In genomic region chr22:21760640-21761039, GRCh38 we compare ENCODE assay signal across 13 cellular contexts. TPM values are rescaled to one million over a fixed set of nuclear protein-coding genes. Genes with fewer than 3 reads are reported as not detected.
DNase-seq lines count a peak whose midpoint lies in the region; TF ChIP-seq lines count a peak whose summit lies in the region.
"Had no signal": no experiment of that assay in that cellular context is flagged by ENCODE, and none has a peak within 500 bp of the region (broad histone marks: within the 10 kb centered on the region; RNA-seq: fewer than 3 reads in every experiment).

No MANE protein-coding gene starts in this region.

- no TSS peak for BruUV-seq in MCF 10A (replicated peaks; lab: Mats Ljungman, UMichigan)

- no peaks in the 10 kb centered on the region for H3K9me3 ChIP-seq in breast epithelium

- intact Hi-C loops in MCF 10A (cut with micrococcal nuclease) (no loop called here), breast epithelium (cut with DNase I; ENCODE audit: low total_unique reads) (no loop called here)

- H3K9me3 Mint-ChIP-seq in MCF 10A (ENCODE audit: unreplicated experiment) (no peaks in the 10 kb centered on the region), type B pancreatic cell (no peaks in the 10 kb centered on the region)
- H3K9me3 Mint-ChIP-seq: neural crest cell had no signal

- H3K4me3 Mint-ChIP-seq in MCF 10A (ENCODE audit: unreplicated experiment) (no peak overlapping the region), type B pancreatic cell (no peak overlapping the region)
- H3K4me3 Mint-ChIP-seq: neural crest cell had no signal

- H3K4me1 Mint-ChIP-seq in MCF 10A (ENCODE audit: insufficient read depth, unreplicated experiment) (no peaks in the 10 kb centered on the region), type B pancreatic cell (ENCODE audit: unreplicated experiment) (peaks cover 5% of the 10 kb centered on the region)

- H3K27ac ChIP-seq in breast epithelium = no peak overlapping the region

- H3K27me3 ChIP-seq in breast epithelium = no peaks in the 10 kb centered on the region

- H3K27ac Mint-ChIP-seq in MCF 10A (ENCODE audit: low read depth, unreplicated experiment) (no peak overlapping the region), type B pancreatic cell (no peak overlapping the region)

- H3K27me3 Mint-ChIP-seq in MCF 10A (ENCODE audit: insufficient read depth, unreplicated experiment) (no peaks in the 10 kb centered on the region), type B pancreatic cell (no peaks in the 10 kb centered on the region)

- H3K4me1 ChIP-seq in breast epithelium = no peaks in the 10 kb centered on the region

- DNase-seq in MCF 10A (ENCODE audit: unreplicated experiment) = peak; percentile 44
- DNase-seq in breast epithelium (ENCODE audit: low spot score in 2 of 2) = no peak
- peak; percentile 46 for DNase-seq in NCI-H2171 treated with DMSO at 0.1 percent for 48 hours (lab: John Stamatoyannopoulos, UW)
- peak; percentile 97 for DNase-seq in choroid plexus epithelial cell (ENCODE audit: low read depth)
- DNase-seq in superior temporal gyrus (ENCODE audit: extremely low spot score) = peak; percentile 15
- no peak for DNase-seq in type B pancreatic cell (ENCODE audit: extremely low spot score, unreplicated experiment)
- DNase-seq in HEK293T (ENCODE audit: extremely low spot score) = no peak
- DNase-seq in stimulated activated CD4-positive, alpha-beta T cell treated with anti-CD3 and anti-CD28 coated beads, Interleukin-2, amount 100 ng/mL, for 24 hours = no peak
- DNase-seq: ACHN; activated CD4-positive, alpha-beta T cell treated with anti-CD3 and anti-CD28 coated beads, Interleukin-2, amount 50 U/mL, for 1 hour; activated effector memory CD4-positive, alpha-beta T cell treated with anti-CD3 and anti-CD28 coated beads, Interleukin-2, amount 50 U/mL, for 16 hours; foreskin melanocyte had no signal

- no peak for TF ChIP-seq POLR2A in breast epithelium (IDR thresholded peaks at IDR 0.05)

- CTCF ChIA-PET in MCF 10A (lab: Yijun Ruan, JAX) = no interaction called here
- CTCF ChIA-PET in HEK293T (lab: Yijun Ruan, JAX) = no interaction called here

- TF ChIP-seq CTCF in MCF 10A (IDR thresholded peaks at IDR 0.05; ENCODE audit: unreplicated experiment) (no peak), breast epithelium (IDR thresholded peaks at IDR 0.05) (no peak), choroid plexus epithelial cell (conservative IDR thresholded peaks at IDR 0.05; ENCODE audit: low read depth, low read length) (no peak), type B pancreatic cell (conservative IDR thresholded peaks at IDR 0.05) (no peak)

- no peak overlapping the region for H3K4me3 ChIP-seq in breast epithelium
- H3K4me3 ChIP-seq in choroid plexus epithelial cell (ENCODE audit: low read depth, low read length) = no peak overlapping the region

- H3K36me3 ChIP-seq in breast epithelium = peaks cover 4% of the 10 kb centered on the region

- POLR2A ChIA-PET in MCF 10A (lab: Yijun Ruan, JAX) (interaction anchor here (1.6 kb wide), 1 partner anchor 10 kb away, joined by 4 read pairs; no protein-coding TSS in a partner anchor), HEK293T (lab: Yijun Ruan, JAX) (no interaction called here)

- H3K36me3 Mint-ChIP-seq in MCF 10A (ENCODE audit: insufficient read depth, unreplicated experiment) = peaks cover 55% of the 10 kb centered on the region
- peaks cover 12% of the 10 kb centered on the region for H3K36me3 Mint-ChIP-seq in type B pancreatic cell

TF ChIP-seq in HEK293T, 16 proteins besides CTCF, POLR2A, EP300 and RAD21:
- TF ChIP-seq NFRKB (IDR thresholded peaks at IDR 0.05) = no peak
- TF ChIP-seq HDGF (IDR thresholded peaks at IDR 0.05; ENCODE audit: borderline replicate concordance) = no peak
- TF ChIP-seq CTBP1 (IDR thresholded peaks at IDR 0.05; ENCODE audit: borderline replicate concordance) = no peak
- no peak for TF ChIP-seq FOXM1 (IDR thresholded peaks at IDR 0.05; ENCODE audit: borderline replicate concordance)
- TF ChIP-seq FOXA1 (IDR thresholded peaks at IDR 0.05) = no peak
- no peak for TF ChIP-seq ZNF384 (IDR thresholded peaks at IDR 0.05)

RNA-seq across cellular contexts. Expression of gene YPEL1, which starts 25.0 kb away (rescaled TPM):
- 0.07 and 0.27 TPM in 2 replicates for total RNA-seq in MCF 10A (2022)
- total RNA-seq in breast epithelium = 1 to 10 TPM; 7.8 to 8.5 (median 7.9) TPM
- total RNA-seq in type B pancreatic cell (ENCODE audit: low replicate concordance) = 7.8 and 19.3 TPM in 2 replicates

Comparison
In these comparisons a context has a peak if more than half of its experiments do, and no peak if none do; other contexts are left out.
1. DNase-seq: peak in MCF 10A (single experiment), NCI-H2171 treated with DMSO at 0.1 percent for 48 hours (single experiment), choroid plexus epithelial cell (single experiment) and superior temporal gyrus (single experiment); none in breast epithelium (0 of 2), type B pancreatic cell (single experiment), HEK293T (single experiment) and stimulated activated CD4-positive, alpha-beta T cell treated with anti-CD3 and anti-CD28 coated beads, Interleukin-2, amount 100 ng/mL, for 24 hours (0 of 2).